28 cellular contexts compared by ENCODE assay signal in the genomic region with DNA sequence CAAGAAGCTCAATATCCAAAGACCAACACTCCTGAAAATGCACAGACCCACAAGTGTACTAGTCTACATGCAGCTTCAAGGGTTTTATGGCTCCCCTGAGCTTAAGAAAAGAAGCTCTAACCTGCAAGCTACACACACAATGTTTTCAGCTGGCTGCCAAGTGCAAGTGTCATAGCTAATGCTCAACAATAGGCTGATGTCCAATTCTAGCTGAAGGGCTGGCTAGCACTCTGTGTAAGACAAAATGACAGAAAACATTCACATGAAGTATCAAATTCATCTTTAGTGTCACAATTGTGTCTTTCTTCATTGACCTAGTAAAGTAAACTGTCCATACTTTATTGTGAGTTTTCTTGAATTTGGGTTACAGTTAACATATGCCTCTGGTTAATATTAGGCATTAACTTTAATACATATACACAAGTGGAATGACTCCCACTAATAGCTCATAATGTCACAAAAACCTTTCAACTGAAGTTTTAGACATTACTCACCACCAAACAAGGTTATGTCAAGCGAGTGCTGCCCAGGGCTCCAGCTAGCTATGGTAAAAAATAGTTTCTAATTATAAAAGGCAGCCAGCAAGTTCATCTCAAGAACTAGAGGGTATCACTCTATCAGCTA. TPM values are rescaled to one million over a fixed set of nuclear protein-coding genes. Genes with fewer than 3 reads are reported as not detected.
DNase-seq lines count a peak whose midpoint lies in the region; ATAC-seq and TF ChIP-seq lines count a peak whose summit lies in the region.
"Had no signal": no experiment of that assay in that cellular context is flagged by ENCODE, and none has a peak within 500 bp of the region (broad histone marks: within the 10 kb centered on the region; RNA-seq: fewer than 3 reads in every experiment).

No MANE protein-coding gene starts in this region.

- H3K4me1 Mint-ChIP-seq in natural killer cell = no peaks in the 10 kb centered on the region
- no peaks in the 10 kb centered on the region for H3K4me1 Mint-ChIP-seq in activated naive CD8-positive, alpha-beta T cell treated with anti-CD3 and anti-CD28 coated beads for 36 hours
- H3K4me1 Mint-ChIP-seq: stimulated activated naive CD8-positive, alpha-beta T cell treated with anti-CD3 and anti-CD28 coated beads, Interleukin-15, amount 100 ng/mL, for 72 hours had no signal

- ATAC-seq in SK-N-SH treated with all-trans-retinoic acid at 6 μM for 48 hours (peak; percentile 93), natural killer cell (no peak)
- ATAC-seq: activated CD8-positive, alpha-beta T cell treated with anti-CD3 and anti-CD28 coated beads, Interleukin-2, amount 10 ng/mL, durations not matched to agents 7 days and 5 days; left lung; natural killer cell treated with Interleukin-12 subunit alpha and Interleukin-12 subunit beta and Interleukin-15 and Interleukin-18, amount 100 ng/mL, for 72 hours; Panc1; right lobe of liver; stimulated activated naive CD8-positive, alpha-beta T cell treated with anti-CD3 and anti-CD28 coated beads, Interleukin-15, amount 100 ng/mL, for 72 hours had no signal

- no TSS peak for BruUV-seq in PC-9 (replicated peaks; lab: Mats Ljungman, UMichigan)

- H3K4me3 Mint-ChIP-seq in natural killer cell = no peak overlapping the region
- no peak overlapping the region for H3K4me3 Mint-ChIP-seq in activated naive CD8-positive, alpha-beta T cell treated with anti-CD3 and anti-CD28 coated beads for 36 hours
- H3K4me3 Mint-ChIP-seq: activated CD8-positive, alpha-beta T cell treated with anti-CD3 and anti-CD28 coated beads, Interleukin-2, amount 10 ng/mL, durations not matched to agents 7 days and 5 days; mesothelial cell of epicardium; natural killer cell treated with Interleukin-12 subunit alpha and Interleukin-12 subunit beta and Interleukin-15 and Interleukin-18, amount 100 ng/mL, for 72 hours; stimulated activated naive CD8-positive, alpha-beta T cell treated with anti-CD3 and anti-CD28 coated beads, Interleukin-15, amount 100 ng/mL, for 72 hours had no signal

- H3K27ac Mint-ChIP-seq in natural killer cell = no peak overlapping the region
- no peak overlapping the region for H3K27ac Mint-ChIP-seq in activated naive CD8-positive, alpha-beta T cell treated with anti-CD3 and anti-CD28 coated beads for 36 hours
- H3K27ac Mint-ChIP-seq: activated CD8-positive, alpha-beta T cell treated with anti-CD3 and anti-CD28 coated beads, Interleukin-2, amount 10 ng/mL, durations not matched to agents 7 days and 5 days; mesothelial cell of epicardium; natural killer cell treated with Interleukin-12 subunit alpha and Interleukin-12 subunit beta and Interleukin-15 and Interleukin-18, amount 100 ng/mL, for 72 hours had no signal

- H3K4me2 ChIP-seq in PC-9 = no peak overlapping the region
- H3K4me2 ChIP-seq: BLaER1 had no signal

- H3K79me2 ChIP-seq in PC-9 (ENCODE audit: low read depth) = no peaks in the 10 kb centered on the region

- H3F3A ChIP-seq in PC-9 (ENCODE audit: insufficient read depth, low read depth) = no peaks in the 10 kb centered on the region

- peaks cover 0 to 2% of the 10 kb centered on the region in 2 donors for H3K9me3 Mint-ChIP-seq in natural killer cell
- no peaks in the 10 kb centered on the region for H3K9me3 Mint-ChIP-seq in activated naive CD8-positive, alpha-beta T cell treated with anti-CD3 and anti-CD28 coated beads for 36 hours
- H3K9me3 Mint-ChIP-seq: natural killer cell treated with Interleukin-12 subunit alpha and Interleukin-12 subunit beta and Interleukin-15 and Interleukin-18, amount 100 ng/mL, for 72 hours; stimulated activated naive CD8-positive, alpha-beta T cell treated with anti-CD3 and anti-CD28 coated beads, Interleukin-15, amount 100 ng/mL, for 72 hours had no signal

- CTCF ChIA-PET in PC-9 (lab: Charles Lee) = no interaction called here

- POLR2A ChIA-PET in PC-9 (lab: Charles Lee; ENCODE audit: unreplicated experiment) = interaction anchor here (0.5 kb wide), 1 partner anchor 105 kb away, joined by 4 read pairs; no protein-coding TSS in a partner anchor

- H3K9me2 ChIP-seq in PC-9 (ENCODE audit: insufficient read depth) = no peaks in the 10 kb centered on the region

- no peaks in the 10 kb centered on the region for H3K9me3 ChIP-seq in PC-9 (ENCODE audit: insufficient read depth, low read depth)
- H3K9me3 ChIP-seq: BLaER1, ovary, right lobe of liver had no signal

- no peaks in the 10 kb centered on the region for H3K27me3 Mint-ChIP-seq in natural killer cell (ENCODE audit: low read depth in 2 of 2)
- H3K27me3 Mint-ChIP-seq in activated naive CD8-positive, alpha-beta T cell treated with anti-CD3 and anti-CD28 coated beads for 36 hours = peaks cover 12% of the 10 kb centered on the region
- H3K27me3 Mint-ChIP-seq: natural killer cell treated with Interleukin-12 subunit alpha and Interleukin-12 subunit beta and Interleukin-15 and Interleukin-18, amount 100 ng/mL, for 72 hours; stimulated activated naive CD8-positive, alpha-beta T cell treated with anti-CD3 and anti-CD28 coated beads, Interleukin-15, amount 100 ng/mL, for 72 hours had no signal

- H3K4me3 ChIP-seq in AG10803 (ENCODE audit: low read length) = no peak overlapping the region
- no peak overlapping the region for H3K4me3 ChIP-seq in fibroblast of villous mesenchyme (ENCODE audit: low read depth, low read length)
- no peak overlapping the region for H3K4me3 ChIP-seq in skeletal muscle cell (ENCODE audit: low read depth, low read length)
- H3K4me3 ChIP-seq in PC-9 = no peak overlapping the region
- H3K4me3 ChIP-seq: BLaER1, left lung, ovary, right lobe of liver had no signal

- no peaks in the 10 kb centered on the region for H4K20me1 ChIP-seq in PC-9 (ENCODE audit: insufficient read depth)
- H4K20me1 ChIP-seq: BLaER1 had no signal

- intact Hi-C loops in natural killer cell (cut with micrococcal nuclease) = no loop called here
- intact Hi-C loops in PC-9 (cut with micrococcal nuclease; ENCODE audit: unreplicated experiment) = no loop called here

- no peaks in the 10 kb centered on the region for H3K36me3 Mint-ChIP-seq in natural killer cell
- no peaks in the 10 kb centered on the region for H3K36me3 Mint-ChIP-seq in activated naive CD8-positive, alpha-beta T cell treated with anti-CD3 and anti-CD28 coated beads for 36 hours
- H3K36me3 Mint-ChIP-seq: mesothelial cell of epicardium; natural killer cell treated with Interleukin-12 subunit alpha and Interleukin-12 subunit beta and Interleukin-15 and Interleukin-18, amount 100 ng/mL, for 72 hours had no signal

- H3K27ac ChIP-seq in PC-9 = no peak overlapping the region
- H3K27ac ChIP-seq: BLaER1, left lung, ovary, right lobe of liver had no signal

- no peak for TF ChIP-seq CTCF in AG10803 (conservative IDR thresholded peaks at IDR 0.05; ENCODE audit: low read length)
- TF ChIP-seq CTCF in fibroblast of villous mesenchyme (IDR thresholded peaks at IDR 0.05; ENCODE audit: insufficient read depth, low read depth, low read length) = no peak
- no peak for TF ChIP-seq CTCF in natural killer cell (IDR thresholded peaks at IDR 0.05)
- TF ChIP-seq CTCF in PC-9 (conservative IDR thresholded peaks at IDR 0.05) = no peak

- no peaks in the 10 kb centered on the region for H3K27me3 ChIP-seq in PC-9 (ENCODE audit: insufficient read depth, low read depth)
- H3K27me3 ChIP-seq: BLaER1, left lung, ovary, right lobe of liver had no signal

- H3K36me3 ChIP-seq in PC-9 (ENCODE audit: low read depth) = no peaks in the 10 kb centered on the region
- H3K36me3 ChIP-seq: BLaER1, left lung, ovary, right lobe of liver had no signal

- no peaks in the 10 kb centered on the region for H3K4me1 ChIP-seq in PC-9 (replicated peaks; ENCODE audit: insufficient read depth)
- H3K4me1 ChIP-seq: BLaER1, left lung, right lobe of liver had no signal

- DNase-seq in AG10803 (ENCODE audit: low read depth) (peak; percentile 31), fibroblast of villous mesenchyme (ENCODE audit: low read depth) (peak; percentile 48), skeletal muscle cell (ENCODE audit: low read depth) (peak; percentile 60), natural killer cell (no peak), PC-9 (no peak)
- DNase-seq in activated naive CD8-positive, alpha-beta T cell treated with anti-CD3 and anti-CD28 coated beads for 36 hours = no peak
- no peak for DNase-seq in stimulated activated CD8-positive, alpha-beta memory T cell treated with anti-CD3 and anti-CD28 coated beads, Interleukin-4, amount 100 ng/mL, for 48 hours
- DNase-seq: ACHN; activated CD8-positive, alpha-beta T cell treated with anti-CD3 and anti-CD28 coated beads, Interleukin-2, amount 10 ng/mL, durations not matched to agents 7 days and 5 days; amygdala; caudate nucleus; COR-L47; DMS79; KBM-7; left lung; MM.1S; NCI-H510A treated with DMSO at 0.1 percent for 48 hours; ovary; right lobe of liver; stimulated activated CD4-positive, alpha-beta T cell treated with anti-CD3 and anti-CD28 coated beads, Interleukin-15, amount 100 ng/mL, for 24 hours; stimulated activated naive CD8-positive, alpha-beta T cell treated with anti-CD3 and anti-CD28 coated beads, Interleukin-15, amount 100 ng/mL, for 72 hours had no signal

- no peak overlapping the region for H2AFZ ChIP-seq in PC-9

TF ChIP-seq in SK-N-SH treated with all-trans-retinoic acid at 6 μM for 48 hours, 23 proteins besides CTCF, POLR2A, EP300 and RAD21 (continues in another document):
- no peak for TF ChIP-seq BACH2 (CRISPR knock-in tag; IDR thresholded peaks at IDR 0.05; ENCODE audit: borderline replicate concordance)
- TF ChIP-seq TOX (CRISPR knock-in tag; IDR thresholded peaks at IDR 0.05; ENCODE audit: borderline replicate concordance) = peak; percentile 87
- no peak for TF ChIP-seq ARNTL (CRISPR knock-in tag; IDR thresholded peaks at IDR 0.05; ENCODE audit: borderline replicate concordance, low read depth)
- TF ChIP-seq ESRRG (CRISPR knock-in tag; IDR thresholded peaks at IDR 0.05) = no peak
- TF ChIP-seq ZNF8 (CRISPR knock-in tag; IDR thresholded peaks at IDR 0.05) = no peak
- TF ChIP-seq, protein P1, sequence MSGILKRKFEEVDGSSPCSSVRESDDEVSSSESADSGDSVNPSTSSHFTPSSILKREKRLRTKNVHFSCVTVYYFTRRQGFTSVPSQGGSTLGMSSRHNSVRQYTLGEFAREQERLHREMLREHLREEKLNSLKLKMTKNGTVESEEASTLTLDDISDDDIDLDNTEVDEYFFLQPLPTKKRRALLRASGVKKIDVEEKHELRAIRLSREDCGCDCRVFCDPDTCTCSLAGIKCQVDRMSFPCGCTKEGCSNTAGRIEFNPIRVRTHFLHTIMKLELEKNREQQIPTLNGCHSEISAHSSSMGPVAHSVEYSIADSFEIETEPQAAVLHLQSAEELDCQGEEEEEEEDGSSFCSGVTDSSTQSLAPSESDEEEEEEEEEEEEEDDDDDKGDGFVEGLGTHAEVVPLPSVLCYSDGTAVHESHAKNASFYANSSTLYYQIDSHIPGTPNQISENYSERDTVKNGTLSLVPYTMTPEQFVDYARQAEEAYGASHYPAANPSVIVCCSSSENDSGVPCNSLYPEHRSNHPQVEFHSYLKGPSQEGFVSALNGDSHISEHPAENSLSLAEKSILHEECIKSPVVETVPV (CRISPR knock-in tag; IDR thresholded peaks at IDR 0.05) = no peak
- no peak for TF ChIP-seq ZFP3 (CRISPR knock-in tag; IDR thresholded peaks at IDR 0.05)

RNA-seq across cellular contexts. Expression of a gene that starts 15.1 kb away (rescaled TPM):
- total RNA-seq in fibroblast of villous mesenchyme (4.2 and 7.8 TPM in 2 replicates), natural killer cell (not detected), PC-9 (2021) (3.4 and 4.2 TPM in 2 replicates)
- total RNA-seq in activated naive CD8-positive, alpha-beta T cell treated with anti-CD3 and anti-CD28 coated beads for 36 hours = under 1 TPM; 0.12 to 0.14 TPM
- total RNA-seq: HT-29; natural killer cell treated with Interleukin-12 subunit alpha and Interleukin-12 subunit beta and Interleukin-15 and Interleukin-18, amount 100 ng/mL, for 72 hours; T-helper 1 cell treated with Interleukin-12 subunit alpha and Interleukin-12 subunit beta and Interleukin-4 antibody, amounts not matched to agents 30 ng/mL and 1 ng/mL, for 36 hours had no signal

Comparison
In these comparisons a context has a peak if more than half of its experiments do, and no peak if none do; other contexts are left out.
1. DNase-seq: peak in AG10803 (single experiment), fibroblast of villous mesenchyme (single experiment) and skeletal muscle cell (single experiment); none in natural killer cell (single experiment), PC-9 (0 of 2), activated naive CD8-positive, alpha-beta T cell treated with anti-CD3 and anti-CD28 coated beads for 36 hours (single experiment) and stimulated activated CD8-positive, alpha-beta memory T cell treated with anti-CD3 and anti-CD28 coated beads, Interleukin-4, amount 100 ng/mL, for 48 hours (single experiment).